ENCODE assay signal across 20 cellular contexts in the genomic region with DNA sequence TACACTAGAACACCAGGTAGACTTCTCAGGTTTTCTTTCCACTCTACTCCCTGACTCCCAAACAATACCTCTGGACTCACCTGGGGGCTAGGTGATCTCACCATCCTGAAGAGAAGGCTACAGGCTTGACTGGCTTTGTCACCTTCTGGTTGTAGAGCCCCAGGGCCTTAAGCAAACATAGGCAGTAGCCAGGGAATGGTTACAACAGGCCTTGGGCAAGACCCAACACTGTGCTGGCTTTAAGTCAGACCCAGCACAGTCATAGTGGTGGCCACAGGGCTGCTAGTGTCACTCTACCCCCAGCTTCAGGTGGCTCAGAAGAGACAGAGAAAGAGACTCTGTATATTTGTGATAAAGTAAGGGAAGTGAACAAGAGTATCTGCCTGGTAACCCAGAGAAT.
A peak's percentile ranks its signal among the peaks of the same experiment; 100 is the strongest.
DNase-seq lines count a peak whose midpoint lies in the region; ATAC-seq and TF ChIP-seq lines count a peak whose summit lies in the region.
"Had no signal": no experiment of that assay in that cellular context is flagged by ENCODE, and none has a peak within 500 bp of the region (broad histone marks: within the 10 kb centered on the region; RNA-seq: fewer than 3 reads in every experiment).

No MANE protein-coding gene starts in this region.

- H3K4me3 ChIP-seq in PC-9 (no peak overlapping the region), stomach (no peak overlapping the region), thyroid gland (replicated peaks in 1 of 3) (no peak overlapping the region)
- H3K4me3 ChIP-seq: K562 had no signal

- intact Hi-C loops in PC-9 (cut with micrococcal nuclease; ENCODE audit: unreplicated experiment) (no loop called here), stomach (cut with DNase I; ENCODE audit: low total_unique reads) (no loop called here), thyroid gland (cut with DNase I) (no loop called here)

- no peak overlapping the region for H3K27ac ChIP-seq in PC-9
- no peak overlapping the region for H3K27ac ChIP-seq in stomach
- no peak overlapping the region for H3K27ac ChIP-seq in thyroid gland

- no peak overlapping the region for H3K4me3 Mint-ChIP-seq in stimulated activated naive CD8-positive, alpha-beta T cell treated with anti-CD3 and anti-CD28 coated beads, Interleukin-15, amount 100 ng/mL, for 72 hours
- H3K4me3 Mint-ChIP-seq: CD4-positive, CD25-positive, alpha-beta regulatory T cell had no signal

- POLR2A ChIA-PET in PC-9 (lab: Charles Lee; ENCODE audit: unreplicated experiment): no interaction called here

- peaks cover 0 to 7% of the 10 kb centered on the region in 2 donors for H3K9me3 Mint-ChIP-seq in stimulated activated naive CD8-positive, alpha-beta T cell treated with anti-CD3 and anti-CD28 coated beads, Interleukin-15, amount 100 ng/mL, for 72 hours

- H3K27me3 Mint-ChIP-seq in stimulated activated naive CD8-positive, alpha-beta T cell treated with anti-CD3 and anti-CD28 coated beads, Interleukin-15, amount 100 ng/mL, for 72 hours: no peaks in the 10 kb centered on the region

- no peaks in the 10 kb centered on the region for H4K20me1 ChIP-seq in PC-9 (ENCODE audit: insufficient read depth)

- no peak for TF ChIP-seq EP300 in stomach (IDR thresholded peaks at IDR 0.05)

- peak; percentile 52 for ATAC-seq in stimulated activated naive CD8-positive, alpha-beta T cell treated with anti-CD3 and anti-CD28 coated beads, Interleukin-15, amount 100 ng/mL, for 72 hours
- ATAC-seq in stimulated activated naive CD8-positive, alpha-beta T cell treated with anti-CD3 and anti-CD28 coated beads, Interleukin-15, Interleukin-2, amounts not matched to agents 100 U/mL and 50 U/mL, for 24 hours: no peak
- ATAC-seq: K562 had no signal

- CTCF ChIA-PET in PC-9 (lab: Charles Lee): no interaction called here

- TF ChIP-seq POLR2A in stomach (IDR thresholded peaks at IDR 0.05): no peak
- no peak for TF ChIP-seq POLR2A in thyroid gland (IDR thresholded peaks at IDR 0.05)

- peaks cover 9% of the 10 kb centered on the region; the same call in 1 of the 2 replicates for H3K4me1 ChIP-seq in PC-9 (replicated peaks; ENCODE audit: insufficient read depth)
- H3K4me1 ChIP-seq in stomach: no peaks in the 10 kb centered on the region
- no peaks in the 10 kb centered on the region for H3K4me1 ChIP-seq in thyroid gland
- H3K4me1 ChIP-seq: BE2C had no signal

- H3K9me2 ChIP-seq in PC-9 (ENCODE audit: insufficient read depth): no peaks in the 10 kb centered on the region

- H3K4me1 Mint-ChIP-seq in stimulated activated naive CD8-positive, alpha-beta T cell treated with anti-CD3 and anti-CD28 coated beads, Interleukin-15, amount 100 ng/mL, for 72 hours: no peaks in the 10 kb centered on the region
- H3K4me1 Mint-ChIP-seq: CD4-positive, CD25-positive, alpha-beta regulatory T cell had no signal

- no peak for DNase-seq in stimulated activated naive CD8-positive, alpha-beta T cell treated with anti-CD3 and anti-CD28 coated beads, Interleukin-15, amount 100 ng/mL, for 72 hours
- DNase-seq in stimulated activated naive CD8-positive, alpha-beta T cell treated with anti-CD3 and anti-CD28 coated beads, Interleukin-15, Interleukin-2, amounts not matched to agents 100 U/mL and 50 U/mL, for 24 hours: no peak
- peak; percentile 23 to 65 for DNase-seq in PC-9
- DNase-seq in islet precursor cell: peak; percentile 59
- DNase-seq in stomach: peak; percentile 41
- DNase-seq in GM03348 (ENCODE audit: low spot score): no peak
- no peak for DNase-seq in HPDE6-E6E7 (ENCODE audit: extremely low spot score)
- DNase-seq in thyroid gland: no peak
- DNase-seq: BE2C; CD4-positive, CD25-positive, alpha-beta regulatory T cell; DND-41; GOT3; HCEC 1CT; NCI-H1092; NCI-H1436; NCI-H187 treated with DMSO at 0.1 percent for 48 hours; NCI-H2227 treated with DMSO at 0.1 percent for 48 hours; NCI-H510A treated with DMSO at 0.1 percent for 48 hours; NCI-H748 treated with DMSO at 0.1 percent for 48 hours had no signal

- no peak overlapping the region for H3K4me2 ChIP-seq in PC-9

- TF ChIP-seq CTCF in PC-9 (conservative IDR thresholded peaks at IDR 0.05) (no peak), stomach (IDR thresholded peaks at IDR 0.05) (no peak), thyroid gland (IDR thresholded peaks at IDR 0.05) (no peak)

- H3K9me3 ChIP-seq in PC-9 (ENCODE audit: insufficient read depth, low read depth) (no peaks in the 10 kb centered on the region), stomach (no peaks in the 10 kb centered on the region), thyroid gland (no peaks in the 10 kb centered on the region)
- H3K9me3 ChIP-seq: BE2C had no signal

- BruUV-seq in PC-9 (replicated peaks; lab: Mats Ljungman, UMichigan): no TSS peak

- H3K27me3 ChIP-seq in PC-9 (ENCODE audit: insufficient read depth, low read depth): no peaks in the 10 kb centered on the region
- no peaks in the 10 kb centered on the region for H3K27me3 ChIP-seq in stomach
- no peaks in the 10 kb centered on the region for H3K27me3 ChIP-seq in thyroid gland
- H3K27me3 ChIP-seq: BE2C had no signal

- H3K36me3 ChIP-seq in PC-9 (ENCODE audit: low read depth): no peaks in the 10 kb centered on the region
- no peaks in the 10 kb centered on the region for H3K36me3 ChIP-seq in stomach
- no peaks in the 10 kb centered on the region for H3K36me3 ChIP-seq in thyroid gland
- H3K36me3 ChIP-seq: BE2C had no signal

- no peaks in the 10 kb centered on the region for H3K79me2 ChIP-seq in PC-9 (ENCODE audit: low read depth)

- H3F3A ChIP-seq in PC-9 (ENCODE audit: insufficient read depth, low read depth): no peaks in the 10 kb centered on the region

- H3K27ac Mint-ChIP-seq in stimulated activated naive CD8-positive, alpha-beta T cell treated with anti-CD3 and anti-CD28 coated beads, Interleukin-15, amount 100 ng/mL, for 72 hours: no peak overlapping the region
- H3K27ac Mint-ChIP-seq: CD4-positive, CD25-positive, alpha-beta regulatory T cell had no signal

- H2AFZ ChIP-seq in PC-9: no peak overlapping the region

Comparison
In these comparisons a context has a peak if more than half of its experiments do, and no peak if none do; other contexts are left out.
1. DNase-seq: peak in PC-9 (2 of 2), islet precursor cell (single experiment) and stomach (single experiment); none in stimulated activated naive CD8-positive, alpha-beta T cell treated with anti-CD3 and anti-CD28 coated beads, Interleukin-15, amount 100 ng/mL, for 72 hours (0 of 2), stimulated activated naive CD8-positive, alpha-beta T cell treated with anti-CD3 and anti-CD28 coated beads, Interleukin-15, Interleukin-2, amounts not matched to agents 100 U/mL and 50 U/mL, for 24 hours (single experiment), GM03348 (single experiment), HPDE6-E6E7 (single experiment) and thyroid gland (0 of 2).